ENCODE assay signal across 21 cellular contexts in the genomic region with DNA sequence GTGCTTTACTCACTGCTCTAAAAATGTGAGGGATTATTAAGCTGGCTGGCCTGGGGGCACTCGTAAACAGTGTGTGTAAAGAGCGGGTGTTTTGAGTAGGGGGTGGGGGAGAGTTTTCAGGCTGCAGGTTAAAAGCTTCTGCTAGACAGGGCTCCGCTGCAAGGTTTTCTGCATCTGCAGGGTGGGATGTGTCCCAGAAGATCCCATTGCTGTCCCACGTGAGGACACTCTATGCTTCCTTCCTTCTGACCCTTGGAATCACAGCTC.
"Had no signal": no experiment of that assay in that cellular context is flagged by ENCODE, and none has a peak within 500 bp of the region (broad histone marks: within the 10 kb centered on the region; RNA-seq: fewer than 3 reads in every experiment).

No MANE protein-coding gene starts in this region.

- DNase-seq: activated CD4-positive, alpha-beta T cell treated with anti-CD3 and anti-CD28 coated beads for 48 hours; activated CD4-positive, alpha-beta T cell treated with anti-CD3 and anti-CD28 coated beads, Interleukin-2, amount 50 U/mL, for 48 hours; activated CD8-positive, alpha-beta memory T cell treated with anti-CD3 and anti-CD28 coated beads, Interleukin-2, amount 10 ng/mL, durations not matched to agents 7 days and 5 days; activated gamma-delta T cell treated with Interleukin-2 at 50 U/mL for 16 hours; activated naive CD4-positive, alpha-beta T cell treated with anti-CD3 and anti-CD28 coated beads, Interleukin-2, amount 50 U/mL, for 16 hours; activated naive CD8-positive, alpha-beta T cell treated with anti-CD3 and anti-CD28 coated beads, Interleukin-2, amount 10 ng/mL, durations not matched to agents 7 days and 5 days; activated T-cell treated with anti-CD3 and anti-CD28 coated beads, Interleukin-2, amount 50 U/mL, for 24 hours; adrenal gland; MG63; MV-4-11; NCI-H1694 treated with DMSO at 0.1 percent for 48 hours; NCI-H2029 treated with DMSO at 0.1 percent for 48 hours; NCI-H524; Peyer's patch; SJCRH30; T-helper 1 cell had no signal

- H3K4me1 ChIP-seq: adrenal gland, Peyer's patch had no signal

- H3K9me3 ChIP-seq: MG63, Peyer's patch, SK-N-SH had no signal

- H3K27ac Mint-ChIP-seq: activated CD8-positive, alpha-beta memory T cell treated with anti-CD3 and anti-CD28 coated beads, Interleukin-2, amount 10 ng/mL, durations not matched to agents 7 days and 5 days; activated naive CD8-positive, alpha-beta T cell treated with anti-CD3 and anti-CD28 coated beads, Interleukin-2, amount 10 ng/mL, durations not matched to agents 7 days and 5 days; activated T-cell treated with anti-CD3 and anti-CD28 coated beads, Interleukin-2, amount 50 U/mL, for 24 hours had no signal

- H3K4me1 Mint-ChIP-seq: activated CD8-positive, alpha-beta memory T cell treated with anti-CD3 and anti-CD28 coated beads, Interleukin-2, amount 10 ng/mL, durations not matched to agents 7 days and 5 days; activated naive CD8-positive, alpha-beta T cell treated with anti-CD3 and anti-CD28 coated beads, Interleukin-2, amount 10 ng/mL, durations not matched to agents 7 days and 5 days; central memory CD8-positive, alpha-beta T cell had no signal

- H3K27ac ChIP-seq: adrenal gland, Peyer's patch, RWPE1, SJCRH30 had no signal

- H3K4me3 ChIP-seq: adrenal gland, MG63, Peyer's patch, SJCRH30 had no signal

- H3K4me2 ChIP-seq: SK-N-SH had no signal

- H3K9me3 Mint-ChIP-seq: central memory CD8-positive, alpha-beta T cell had no signal

- H3K9ac ChIP-seq: SK-N-SH had no signal

- H3K27me3 ChIP-seq: adrenal gland, MG63, Peyer's patch, SJCRH30 had no signal

- ATAC-seq: activated CD4-positive, CD25-positive, alpha-beta regulatory T cell treated with anti-CD3 and anti-CD28 coated beads, Interleukin-2, amount 50 U/mL, for 24 hours; activated CD8-positive, alpha-beta memory T cell treated with anti-CD3 and anti-CD28 coated beads, Interleukin-2, amount 10 ng/mL, durations not matched to agents 7 days and 5 days had no signal

- FAIRE-seq: bronchial epithelial cell had no signal

- H3K4me3 Mint-ChIP-seq: activated CD8-positive, alpha-beta memory T cell treated with anti-CD3 and anti-CD28 coated beads, Interleukin-2, amount 10 ng/mL, durations not matched to agents 7 days and 5 days; activated naive CD8-positive, alpha-beta T cell treated with anti-CD3 and anti-CD28 coated beads, Interleukin-2, amount 10 ng/mL, durations not matched to agents 7 days and 5 days; activated T-cell treated with anti-CD3 and anti-CD28 coated beads, Interleukin-2, amount 50 U/mL, for 24 hours; central memory CD8-positive, alpha-beta T cell had no signal

- H3K27me3 Mint-ChIP-seq: activated naive CD8-positive, alpha-beta T cell treated with anti-CD3 and anti-CD28 coated beads, Interleukin-2, amount 10 ng/mL, durations not matched to agents 7 days and 5 days; activated T-cell treated with anti-CD3 and anti-CD28 coated beads, Interleukin-2, amount 50 U/mL, for 24 hours had no signal

- H3K36me3 ChIP-seq: adrenal gland, MG63, Peyer's patch had no signal
